Comparison of ENCODE assay signal across 1 cellular context in genomic region chr11:68037481-68038225, GRCh38.
TF ChIP-seq lines count a peak whose summit lies in the region.

No MANE protein-coding gene starts in this region.

TF ChIP-seq in K562, 482 proteins besides CTCF, POLR2A, EP300 and RAD21 (continued from another document and continues in another):
- TF ChIP-seq ARID4B (CRISPR knock-in tag; IDR thresholded peaks at IDR 0.05) (no peak), ZNF239 (CRISPR knock-in tag; IDR thresholded peaks at IDR 0.05) (peak; percentile 100), POLR2B (IDR thresholded peaks at IDR 0.05; ENCODE audit: low read depth, partially characterized antibody) (no peak), BRD4 (IDR thresholded peaks at IDR 0.05) (no peak), ZNF41 (CRISPR knock-in tag; conservative IDR thresholded peaks at IDR 0.05) (no peak), ZNF318 (IDR thresholded peaks at IDR 0.05; ENCODE audit: borderline replicate concordance in 1 of 2, low read depth in 1 of 2) (no peak), ZNF518B (CRISPR knock-in tag; IDR thresholded peaks at IDR 0.05) (no peak), ZNF707 (CRISPR knock-in tag; conservative IDR thresholded peaks at IDR 0.05) (no peak), ZFP1 (CRISPR knock-in tag; IDR thresholded peaks at IDR 0.05) (no peak), NR2C1 (IDR thresholded peaks at IDR 0.05) (no peak), NR2C1 (tag; IDR thresholded peaks at IDR 0.05) (no peak), ZNF57 (CRISPR knock-in tag; IDR thresholded peaks at IDR 0.05) (0 out of 2 replicates have a peak, but pooled peaks have one; percentile 48), STAT6 (CRISPR knock-in tag; IDR thresholded peaks at IDR 0.05) (no peak), PTBP1 (IDR thresholded peaks at IDR 0.05; ENCODE audit: low read depth, low read length) (0 out of 2 replicates have a peak, but pooled peaks have one; percentile 84), HEY1 (CRISPR knock-in tag; IDR thresholded peaks at IDR 0.05; ENCODE audit: borderline replicate concordance) (no peak), KDM1A (IDR thresholded peaks at IDR 0.05) (peak in 1 of 2 experiments; percentile 27; a peak in 1 of 4 replicates), MYBL2 (IDR thresholded peaks at IDR 0.05; ENCODE audit: low read depth) (no peak), MYBL2 (CRISPR knock-in tag; IDR thresholded peaks at IDR 0.05; ENCODE audit: borderline replicate concordance) (no peak), DMBX1 (CRISPR knock-in tag; IDR thresholded peaks at IDR 0.05; ENCODE audit: borderline replicate concordance) (no peak), RAD51 (IDR thresholded peaks at IDR 0.05; ENCODE audit: borderline replicate concordance, low read depth) (no peak), HDAC1 (IDR thresholded peaks at IDR 0.05) (no peak), ZNF561 (CRISPR knock-in tag; conservative IDR thresholded peaks at IDR 0.05) (no peak), BACH1 (tag; IDR thresholded peaks at IDR 0.05) (no peak), RBM25 (IDR thresholded peaks at IDR 0.05; ENCODE audit: low read depth, low read length, severe bottlenecking) (peak; percentile 87), KDM2B (CRISPR knock-in tag; IDR thresholded peaks at IDR 0.05) (no peak), ETV5 (CRISPR knock-in tag; IDR thresholded peaks at IDR 0.05; ENCODE audit: low read depth) (no peak), ZNF407 (IDR thresholded peaks at IDR 0.05; ENCODE audit: low read depth) (no peak)
